Comparison of ENCODE assay signal across 12 cellular contexts in genomic region chr9:112048924-112049785, GRCh38.
DNase-seq lines count a peak whose midpoint lies in the region; ATAC-seq and TF ChIP-seq lines count a peak whose summit lies in the region.
"Had no signal": no experiment of that assay in that cellular context is flagged by ENCODE, and none has a peak within 500 bp of the region (broad histone marks: within the 10 kb centered on the region; RNA-seq: fewer than 3 reads in every experiment).

No MANE protein-coding gene starts in this region.

- H3K4me1 ChIP-seq in GM23248 (ENCODE audit: insufficient read depth), result peaks cover 76% of the 10 kb centered on the region
- peaks cover 14 to 18% of the 10 kb centered on the region in 2 experiments for H3K4me1 ChIP-seq in SK-N-SH (ENCODE audit: control insufficient read depth in 1 of 2, insufficient read depth in 2 of 2, low read depth in 1 of 2, low read length in 1 of 2)
- peaks cover 0 to 45% (median 17%) of the 10 kb centered on the region in 4 donors for H3K4me1 ChIP-seq in tibial nerve

- H3K4me2 ChIP-seq in GM23248 (ENCODE audit: unreplicated experiment) (peak overlapping the region; percentile 76), SK-N-SH (peak overlapping the region; percentile 65; the same call in 1 of the 2 replicates)

- no peaks in the 10 kb centered on the region for H3K9me2 ChIP-seq in GM23248 (ENCODE audit: insufficient read depth)
- H3K9me2 ChIP-seq in SK-N-SH, result no peaks in the 10 kb centered on the region

- POLR2A ChIA-PET in SK-N-SH (lab: Yijun Ruan, JAX), result interaction anchor here (0.8 kb wide), 1 partner anchor 388 kb away, joined by 4 read pairs; the partner anchor contains the start of gene GNG10

- H3K79me2 ChIP-seq in GM23248 (ENCODE audit: insufficient read depth), result no peaks in the 10 kb centered on the region
- H3K79me2 ChIP-seq in SK-N-SH (ENCODE audit: insufficient read depth), result no peaks in the 10 kb centered on the region

- CTCF ChIA-PET in SK-N-SH (lab: Yijun Ruan, JAX), result interaction anchor here (0.9 kb wide), 2 partner anchors 22 to 25 kb away, joined by 3 to 4 read pairs; no protein-coding TSS in a partner anchor

- in situ Hi-C loops in GM23248 (cut with MboI), result no loop called here

- H3K27me3 ChIP-seq in GM23248 (replicated peaks; ENCODE audit: insufficient read depth) (no peaks in the 10 kb centered on the region), SK-N-SH (ENCODE audit: insufficient read depth) (no peaks in the 10 kb centered on the region), tibial nerve (no peaks in the 10 kb centered on the region)

- no peaks in the 10 kb centered on the region for H3K36me3 ChIP-seq in GM23248 (ENCODE audit: low read depth)
- no peaks in the 10 kb centered on the region for H3K36me3 ChIP-seq in SK-N-SH (replicated peaks in 1 of 2; ENCODE audit: control insufficient read depth in 1 of 2, insufficient read depth in 2 of 2, low read length in 1 of 2)
- H3K36me3 ChIP-seq in tibial nerve, result no peaks in the 10 kb centered on the region

- 29 to 33% methylated on average over 11 of the region's 11 CpGs for WGBS in GM23248 (ENCODE audit: low coverage in 1 of 2, low lambda C conversion rate in 2 of 2, missing lambda C conversion rate in 2 of 2), 2 experiments
- 49% methylated on average over 11 of the region's 11 CpGs for WGBS in SK-N-SH (ENCODE audit: low lambda C conversion rate)
- 47 to 50% methylated on average over 11 of the region's 11 CpGs for WGBS in tibial nerve, 2 donors

- H4K20me1 ChIP-seq in GM23248 (ENCODE audit: insufficient read depth) (no peaks in the 10 kb centered on the region), SK-N-SH (ENCODE audit: insufficient read depth) (no peaks in the 10 kb centered on the region)

- peak overlapping the region; percentile 63 for H3K9ac ChIP-seq in GM23248
- H3K9ac ChIP-seq in SK-N-SH, result peak overlapping the region; percentile 25; the same call in 1 of the 2 replicates

- TF ChIP-seq CTCF in SK-N-SH (IDR thresholded peaks at IDR 0.05), result no peak
- no peak for TF ChIP-seq CTCF in tibial nerve (IDR thresholded peaks at IDR 0.05)

- peak; percentile 22 to 45; a peak in 2 of 4 replicates for TF ChIP-seq EP300 in SK-N-SH (IDR thresholded peaks at IDR 0.05; ENCODE audit: borderline replicate concordance in 1 of 2, low read depth in 1 of 2, low read length in 1 of 2)
- TF ChIP-seq EP300 in tibial nerve (IDR thresholded peaks at IDR 0.05), result no peak

- ATAC-seq in left cardiac atrium, result peak; percentile 55 to 60
- no peak for ATAC-seq in HG03354 (IDR thresholded peaks at IDR 0.05; ENCODE audit: poor library complexity, severe bottlenecking, unreplicated experiment)
- ATAC-seq: PC-3, WTC11 had no signal

- H2AFZ ChIP-seq in GM23248, result no peak overlapping the region
- H2AFZ ChIP-seq in SK-N-SH (ENCODE audit: low read depth), result no peak overlapping the region

- DNase-seq in GM23248, result peak; percentile 85
- DNase-seq in SK-N-SH, result no peak
- no peak for DNase-seq in left cardiac atrium
- no peak for DNase-seq in HuH-7.5 (ENCODE audit: low spot score)
- DNase-seq in tibial nerve (ENCODE audit: low spot score in 2 of 2), result no peak
- DNase-seq in NCI-H2171 treated with DMSO at 0.1 percent for 48 hours (lab: John Stamatoyannopoulos, UW), result no peak
- DNase-seq: activated effector memory CD4-positive, alpha-beta T cell treated with anti-CD3 and anti-CD28 coated beads, Interleukin-2, amount 50 U/mL, for 16 hours; DMS 273 treated with DMSO at 0.1 percent for 48 hours; PC-3 had no signal

- no peak for TF ChIP-seq POLR2A in tibial nerve (IDR thresholded peaks at IDR 0.05)

- no peak for TF ChIP-seq RAD21 in SK-N-SH (IDR thresholded peaks at IDR 0.05; ENCODE audit: low read length)

- H3K27ac ChIP-seq in GM23248, result peak overlapping the region; percentile 87
- H3K27ac ChIP-seq in SK-N-SH (ENCODE audit: low read depth in 2 of 2, low read length in 1 of 2), result peak overlapping the region; percentile 88 to 89
- H3K27ac ChIP-seq in skin epidermis, result peak overlapping the region in 12 of 21 experiments; percentile 2 to 75 (median 22)
- peak overlapping the region in 2 of 4 donors; percentile 53 to 61 for H3K27ac ChIP-seq in tibial nerve

- H3K9me3 ChIP-seq in GM23248 (ENCODE audit: low read depth) (no peaks in the 10 kb centered on the region), SK-N-SH (0 out of 2 replicates have a peak, but pooled peaks cover 6% of the 10 kb centered on the region), tibial nerve (no peaks in the 10 kb centered on the region)

- H3K4me3 ChIP-seq in GM23248 (peak overlapping the region; percentile 32), SK-N-SH (ENCODE audit: low read depth in 2 of 2, low read length in 1 of 2) (no peak overlapping the region), skin epidermis (no peak overlapping the region), tibial nerve (no peak overlapping the region)

- intact Hi-C loops in left cardiac atrium (cut with DNase I), result no loop called here

- H3F3A ChIP-seq in GM23248 (ENCODE audit: insufficient read depth), result peaks cover 71% of the 10 kb centered on the region
- peaks cover 20% of the 10 kb centered on the region for H3F3A ChIP-seq in SK-N-SH (replicated peaks; ENCODE audit: insufficient read depth)

TF ChIP-seq in SK-N-SH, 30 proteins besides CTCF, POLR2A, EP300 and RAD21:
- TF ChIP-seq MXI1 (IDR thresholded peaks at IDR 0.05; ENCODE audit: low read depth, low read length) (no peak), TAF1 (IDR thresholded peaks at IDR 0.05; ENCODE audit: borderline replicate concordance, low read depth, low read length) (no peak), POLR2AphosphoS5 (IDR thresholded peaks at IDR 0.05; ENCODE audit: low read depth, low read length) (0 out of 2 replicates have a peak, but pooled peaks have one; percentile 19), IRF3 (IDR thresholded peaks at IDR 0.05; ENCODE audit: low read depth, low read length) (no peak), JUND (IDR thresholded peaks at IDR 0.05) (no peak), YY1 (IDR thresholded peaks at IDR 0.05; ENCODE audit: low read depth) (no peak), TCF12 (IDR thresholded peaks at IDR 0.05) (peak; percentile 76), EZH2phosphoT487 (IDR thresholded peaks at IDR 0.05; ENCODE audit: borderline replicate concordance, low read depth) (no peak), CHD2 (IDR thresholded peaks at IDR 0.05; ENCODE audit: low read length, partially characterized antibody) (no peak), FOXJ3 (CRISPR knock-in tag; IDR thresholded peaks at IDR 0.05) (no peak), RXRA (IDR thresholded peaks at IDR 0.05; ENCODE audit: borderline replicate concordance, low read depth) (no peak), PBX3 (IDR thresholded peaks at IDR 0.05) (peak; percentile 52), NFIC (IDR thresholded peaks at IDR 0.05; ENCODE audit: borderline replicate concordance) (peak; percentile 45; the same call in 1 of the 2 replicates), ELF1 (IDR thresholded peaks at IDR 0.05) (no peak), USF2 (IDR thresholded peaks at IDR 0.05; ENCODE audit: borderline replicate concordance, low read depth, low read length) (no peak), TEAD4 (IDR thresholded peaks at IDR 0.05; ENCODE audit: borderline replicate concordance, insufficient read depth) (0 out of 2 replicates have a peak, but pooled peaks have one; percentile 32), RCOR1 (IDR thresholded peaks at IDR 0.05; ENCODE audit: low read length) (no peak), ZBTB33 (IDR thresholded peaks at IDR 0.05; ENCODE audit: borderline replicate concordance, low read depth) (no peak)
